In genomic region chr6:37103169-37104039, GRCh38 we compare ENCODE assay signal across 8 cellular contexts.
DNase-seq lines count a peak whose midpoint lies in the region; ATAC-seq and TF ChIP-seq lines count a peak whose summit lies in the region.

No MANE protein-coding gene starts in this region.

- H3K9me3 Mint-ChIP-seq in activated T-cell treated with anti-CD3 and anti-CD28 coated beads, Interleukin-2, amount 50 U/mL, for 72 hours = no peaks in the 10 kb centered on the region
- no peaks in the 10 kb centered on the region for H3K9me3 Mint-ChIP-seq in neural crest cell

- TF ChIP-seq POLR2A in GM18505 (IDR thresholded peaks at IDR 0.05; ENCODE audit: borderline replicate concordance, extremely low read depth, insufficient read depth, insufficient read length) = no peak

- no peak for ATAC-seq in activated T-cell treated with anti-CD3 and anti-CD28 coated beads, Interleukin-2, amount 50 U/mL, for 72 hours (replicated peaks in 1 of 2)
- ATAC-seq in GM18505 (IDR thresholded peaks at IDR 0.05; ENCODE audit: unreplicated experiment) (no peak), GM21737 (IDR thresholded peaks at IDR 0.05; ENCODE audit: unreplicated experiment) (no peak)

- H3K4me1 Mint-ChIP-seq in activated T-cell treated with anti-CD3 and anti-CD28 coated beads, Interleukin-2, amount 50 U/mL, for 72 hours (ENCODE audit: low read depth) = peaks cover 55% of the 10 kb centered on the region
- peaks cover 38% of the 10 kb centered on the region for H3K4me1 Mint-ChIP-seq in neural crest cell

- H3K27me3 Mint-ChIP-seq in activated T-cell treated with anti-CD3 and anti-CD28 coated beads, Interleukin-2, amount 50 U/mL, for 72 hours (ENCODE audit: low read depth) = no peaks in the 10 kb centered on the region
- no peaks in the 10 kb centered on the region for H3K27me3 Mint-ChIP-seq in neural crest cell (ENCODE audit: low read depth)

- TF ChIP-seq CTCF in foreskin fibroblast (IDR thresholded peaks at IDR 0.05; ENCODE audit: low read depth, low read length) (no peak), neural crest cell (conservative IDR thresholded peaks at IDR 0.05) (no peak)

- H3K4me3 Mint-ChIP-seq in activated T-cell treated with anti-CD3 and anti-CD28 coated beads, Interleukin-2, amount 50 U/mL, for 72 hours = peak overlapping the region; percentile 84 to 86
- peak overlapping the region; percentile 61 for H3K4me3 Mint-ChIP-seq in neural crest cell

- H3K4me3 ChIP-seq in foreskin fibroblast (ENCODE audit: low read depth in 1 of 2, low read length in 2 of 2) = peak overlapping the region; percentile 43 to 47

- peak overlapping the region; percentile 67 for H3K27ac Mint-ChIP-seq in activated T-cell treated with anti-CD3 and anti-CD28 coated beads, Interleukin-2, amount 50 U/mL, for 72 hours
- H3K27ac Mint-ChIP-seq in neural crest cell (ENCODE audit: unreplicated experiment) = peak overlapping the region; percentile 70

- no peaks in the 10 kb centered on the region for H3K36me3 Mint-ChIP-seq in activated T-cell treated with anti-CD3 and anti-CD28 coated beads, Interleukin-2, amount 50 U/mL, for 72 hours (ENCODE audit: insufficient read depth in 2 of 2)
- no peaks in the 10 kb centered on the region for H3K36me3 Mint-ChIP-seq in neural crest cell (ENCODE audit: low read depth)

- DNase-seq in stimulated activated CD4-positive, alpha-beta T cell treated with anti-CD3 and anti-CD28 coated beads, Interleukin-2, amount 100 ng/mL, for 24 hours = peak; percentile 21 to 28
- no peak for DNase-seq in stimulated activated CD4-positive, alpha-beta T cell treated with anti-CD3 and anti-CD28 coated beads, Interleukin-12 subunit alpha, Interleukin-12 subunit beta, amount 100 ng/mL, for 4 hours
- DNase-seq in NCI-H2196 (lab: John Stamatoyannopoulos, UW; ENCODE audit: unreplicated experiment) (peak; percentile 82), foreskin fibroblast (peak in 1 of 2 donors; percentile 16), neural crest cell (ENCODE audit: low read depth, low spot score) (no peak)
- DNase-seq in activated T-cell treated with anti-CD3 and anti-CD28 coated beads, Interleukin-2, amount 50 U/mL, for 72 hours = peak in 1 of 2 donors; percentile 24

Comparison
In these comparisons a context has a peak if more than half of its experiments do, and no peak if none do; other contexts are left out.
1. DNase-seq: peak in stimulated activated CD4-positive, alpha-beta T cell treated with anti-CD3 and anti-CD28 coated beads, Interleukin-2, amount 100 ng/mL, for 24 hours (2 of 2) and NCI-H2196 (single experiment); none in stimulated activated CD4-positive, alpha-beta T cell treated with anti-CD3 and anti-CD28 coated beads, Interleukin-12 subunit alpha, Interleukin-12 subunit beta, amount 100 ng/mL, for 4 hours (single experiment) and neural crest cell (single experiment).